Comparison of ENCODE assay signal across 8 cellular contexts in the genomic region with DNA sequence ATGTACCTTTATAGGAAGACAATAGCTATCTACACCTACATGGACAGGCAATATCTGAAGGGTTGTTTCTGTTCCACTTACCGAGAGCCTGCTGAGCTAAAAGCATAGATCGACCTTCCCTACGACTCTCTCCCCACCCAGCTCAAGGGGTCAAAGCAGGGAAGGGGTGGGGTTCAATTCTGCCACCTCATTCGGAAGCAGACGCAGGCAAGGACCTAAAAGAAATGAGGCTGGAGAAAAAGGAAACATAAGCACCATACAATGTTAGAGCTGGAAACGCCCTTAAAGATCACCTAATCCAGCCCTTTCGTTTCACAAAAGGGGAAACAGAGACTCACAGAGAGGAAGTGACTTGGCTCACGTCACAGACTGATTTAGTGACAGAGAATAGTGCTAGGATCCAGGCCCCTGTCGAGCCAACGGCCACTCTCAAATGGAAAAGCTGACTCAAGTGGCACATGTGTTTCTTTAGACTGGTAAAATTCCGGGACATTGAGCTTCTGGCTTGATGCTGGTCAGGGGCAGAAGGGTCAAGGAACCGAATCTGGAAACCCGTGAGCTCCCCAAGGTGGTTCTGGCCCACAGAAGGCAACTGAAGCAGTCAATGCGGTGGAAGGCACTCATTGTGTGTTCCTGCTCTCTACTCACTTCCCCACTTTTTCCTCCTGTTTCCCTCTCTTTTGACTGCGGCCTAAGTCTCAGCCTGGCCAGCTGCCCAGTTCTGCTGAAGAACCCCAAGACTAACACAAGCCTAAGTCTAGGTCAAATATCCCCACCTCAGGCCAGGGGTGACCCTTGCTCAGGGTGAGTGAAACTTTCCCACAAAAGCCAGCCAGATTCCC. TPM values are rescaled to one million over a fixed set of nuclear protein-coding genes. Genes with fewer than 3 reads are reported as not detected.
A peak's percentile ranks its signal among the peaks of the same experiment; 100 is the strongest.
DNase-seq lines count a peak whose midpoint lies in the region; ATAC-seq, FAIRE-seq and TF ChIP-seq lines count a peak whose summit lies in the region.

No MANE protein-coding gene starts in this region.

- peak overlapping the region; percentile 77 to 78 for H3K27ac ChIP-seq in ascending aorta

- in situ Hi-C loops in HAP-1 (cut with MboI; ENCODE audit: low sequenced_read_pairs): no loop called here

- H3K36me3 ChIP-seq in HAP-1 (replicated peaks): no peaks in the 10 kb centered on the region
- H3K36me3 ChIP-seq in ascending aorta: no peaks in the 10 kb centered on the region
- H3K36me3 ChIP-seq in mucosa of descending colon (ENCODE audit: low read depth): no peaks in the 10 kb centered on the region

- peak; percentile 24 to 52 for DNase-seq in HAP-1 (ENCODE audit: low spot score in 2 of 2)
- peak; percentile 92 for DNase-seq in NOMO-1 treated with dmso at 0.1 percent for 144 hours (lab: John Stamatoyannopoulos, UW; ENCODE audit: unreplicated experiment)
- peak; percentile 39 to 73 for DNase-seq in ascending aorta (ENCODE audit: low spot score in 2 of 2)
- peak in 1 of 3 donors; percentile 38 for DNase-seq in mucosa of descending colon
- DNase-seq in NCI-H526 (lab: John Stamatoyannopoulos, UW): no peak
- DNase-seq in HTR-8/SVneo (ENCODE audit: insufficient read length, low spot score): no peak
- no peak for DNase-seq in OCI-M2 (lab: John Stamatoyannopoulos, UW; ENCODE audit: unreplicated experiment)

- TF ChIP-seq CTCF in ascending aorta (IDR thresholded peaks at IDR 0.05): no peak
- no peak for TF ChIP-seq CTCF in mucosa of descending colon (IDR thresholded peaks at IDR 0.05)

- intact Hi-C loops in ascending aorta (cut with DNase I) (no loop called here), mucosa of descending colon (cut with DNase I, micrococcal nuclease) (no loop called here)

- H3K4me3 ChIP-seq in HAP-1: no peak overlapping the region
- peak overlapping the region in 1 of 2 donors; percentile 15 for H3K4me3 ChIP-seq in ascending aorta
- H3K4me3 ChIP-seq in mucosa of descending colon: no peak overlapping the region

- peaks cover 32% of the 10 kb centered on the region for H3K4me1 ChIP-seq in HAP-1
- peaks cover 0 to 7% of the 10 kb centered on the region in 2 donors for H3K4me1 ChIP-seq in ascending aorta
- no peaks in the 10 kb centered on the region for H3K4me1 ChIP-seq in mucosa of descending colon (ENCODE audit: low read depth)

- FAIRE-seq in HTR-8/SVneo (lab: Jason Lieb, UNC): no peak

- H3K27me3 ChIP-seq in HAP-1 (ENCODE audit: low read depth) (no peaks in the 10 kb centered on the region), ascending aorta (no peaks in the 10 kb centered on the region)

- ATAC-seq in GM18502 (IDR thresholded peaks at IDR 0.05; ENCODE audit: poor library complexity, unreplicated experiment) (peak; percentile 56), mucosa of descending colon (peak; percentile 65)

- H3K9me3 ChIP-seq in HAP-1: no peaks in the 10 kb centered on the region
- H3K9me3 ChIP-seq in ascending aorta: no peaks in the 10 kb centered on the region
- no peaks in the 10 kb centered on the region for H3K9me3 ChIP-seq in mucosa of descending colon

RNA-seq across cellular contexts. Expression of a gene that starts 7.5 kb away (rescaled TPM):
- total RNA-seq in ascending aorta: 10.6 TPM
- 10 to 100 TPM; 10.6 to 58.1 (median 14.5) TPM for total RNA-seq in mucosa of descending colon

Comparison
In these comparisons a context has a peak if more than half of its experiments do, and no peak if none do; other contexts are left out.
1. DNase-seq: peak in HAP-1 (2 of 2), NOMO-1 treated with dmso at 0.1 percent for 144 hours (single experiment) and ascending aorta (2 of 2); none in NCI-H526 (0 of 2), HTR-8/SVneo (single experiment) and OCI-M2 (single experiment).